In genomic region chr10:79342295-79342761, GRCh38 we compare ENCODE assay signal across 2 cellular contexts.
TF ChIP-seq lines count a peak whose summit lies in the region.

No MANE protein-coding gene starts in this region.

TF ChIP-seq in IMR-90, 13 proteins besides CTCF, POLR2A, EP300 and RAD21:
- TF ChIP-seq SMC3 (IDR thresholded peaks at IDR 0.05; ENCODE audit: low read depth, low read length) (no peak), CHD1 (IDR thresholded peaks at IDR 0.05; ENCODE audit: low read depth, low read length) (no peak), NFE2L2 (IDR thresholded peaks at IDR 0.05; ENCODE audit: low read depth, low read length) (no peak), RCOR1 (IDR thresholded peaks at IDR 0.05; ENCODE audit: insufficient replicate concordance, low read length) (no peak)

TF ChIP-seq in SK-N-SH, 30 proteins besides CTCF, POLR2A, EP300 and RAD21:
- peak; percentile 79 for TF ChIP-seq FOXJ3 (CRISPR knock-in tag; IDR thresholded peaks at IDR 0.05)
- TF ChIP-seq TCF12 (IDR thresholded peaks at IDR 0.05): peak; percentile 21; the same call in 1 of the 2 replicates
- no peak for TF ChIP-seq TAF1 (IDR thresholded peaks at IDR 0.05; ENCODE audit: borderline replicate concordance, low read depth, low read length)
- peak; percentile 90 for TF ChIP-seq GATA2 (CRISPR knock-in tag; IDR thresholded peaks at IDR 0.05)
- TF ChIP-seq RCOR1 (IDR thresholded peaks at IDR 0.05; ENCODE audit: low read length): peak; percentile 84; the same call in 1 of the 2 replicates
- TF ChIP-seq CHD2 (IDR thresholded peaks at IDR 0.05; ENCODE audit: low read length, partially characterized antibody): peak; percentile 79
- TF ChIP-seq RFX5 (IDR thresholded peaks at IDR 0.05; ENCODE audit: low read length): no peak
